18 cellular contexts compared by ENCODE assay signal in the genomic region with DNA sequence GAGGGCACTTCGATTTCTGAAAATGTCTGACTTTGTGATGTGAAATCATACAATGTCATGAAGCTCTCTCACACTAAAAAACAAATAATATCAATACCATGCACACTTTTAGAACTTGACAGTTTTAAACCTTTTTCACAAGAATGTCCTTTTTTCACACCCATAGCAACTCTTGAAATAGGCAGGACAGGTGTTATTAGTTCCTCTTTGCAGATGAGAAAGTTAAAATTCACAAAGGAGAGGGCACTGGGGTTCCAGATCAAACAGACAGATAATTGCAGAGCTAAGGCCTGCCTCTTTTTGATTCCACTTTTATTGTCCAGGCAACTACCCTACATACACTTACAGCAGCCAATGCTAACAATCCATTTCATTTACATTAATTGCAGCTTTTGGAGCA.
A peak's percentile ranks its signal among the peaks of the same experiment; 100 is the strongest.
DNase-seq lines count a peak whose midpoint lies in the region; ATAC-seq and TF ChIP-seq lines count a peak whose summit lies in the region.
"Had no signal": no experiment of that assay in that cellular context is flagged by ENCODE, and none has a peak within 500 bp of the region (broad histone marks: within the 10 kb centered on the region; RNA-seq: fewer than 3 reads in every experiment).

No MANE protein-coding gene starts in this region.

- no peaks in the 10 kb centered on the region for H3K27me3 ChIP-seq in ascending aorta
- H3K27me3 ChIP-seq: BE2C, body of pancreas, foreskin keratinocyte, upper lobe of left lung had no signal

- ATAC-seq in GM18861 (IDR thresholded peaks at IDR 0.05; ENCODE audit: unreplicated experiment): peak; percentile 38
- peak; percentile 57 for ATAC-seq in GM21723 (IDR thresholded peaks at IDR 0.05; ENCODE audit: unreplicated experiment)
- ATAC-seq: body of pancreas; foreskin keratinocyte; stimulated activated naive CD8-positive, alpha-beta T cell treated with anti-CD3 and anti-CD28 coated beads, Interleukin-15, Interleukin-2, amounts not matched to agents 100 U/mL and 50 U/mL, for 24 hours had no signal

- intact Hi-C loops in ascending aorta (cut with DNase I): no loop called here

- peak; percentile 79 for DNase-seq in NCI-H146 (lab: John Stamatoyannopoulos, UW)
- DNase-seq in germinal center (ENCODE audit: low spot score): peak; percentile 24
- DNase-seq in NCI-H2171 treated with DMSO at 0.1 percent for 48 hours (lab: John Stamatoyannopoulos, UW): no peak
- no peak for DNase-seq in activated CD4-positive, alpha-beta T cell treated with anti-CD3 and anti-CD28 coated beads, Interleukin-2, amount 50 U/mL, for 1 hour
- DNase-seq in ascending aorta (ENCODE audit: low spot score in 2 of 2): no peak
- no peak for DNase-seq in cerebellar cortex (ENCODE audit: low spot score)
- DNase-seq: activated CD4-positive, alpha-beta T cell treated with anti-CD3 and anti-CD28 coated beads, Interleukin-2, amount 50 U/mL, for 4 hours; activated T-cell treated with anti-CD3 and anti-CD28 coated beads, Interleukin-2, amount 50 U/mL, for 1 hour; BE2C; body of pancreas; DMS 273 treated with DMSO at 0.1 percent for 48 hours; foreskin keratinocyte; GOT3; NCI-H774; stimulated activated naive CD8-positive, alpha-beta T cell treated with anti-CD3 and anti-CD28 coated beads, Interleukin-15, Interleukin-2, amounts not matched to agents 100 U/mL and 50 U/mL, for 24 hours; upper lobe of left lung had no signal

- H3K36me3 ChIP-seq in ascending aorta: no peaks in the 10 kb centered on the region
- H3K36me3 ChIP-seq: BE2C had no signal

- no peak overlapping the region for H3K27ac ChIP-seq in ascending aorta
- H3K27ac ChIP-seq: body of pancreas, foreskin keratinocyte, upper lobe of left lung had no signal

- TF ChIP-seq CTCF in ascending aorta (IDR thresholded peaks at IDR 0.05): no peak

- H3K9me3 ChIP-seq in ascending aorta: no peaks in the 10 kb centered on the region
- H3K9me3 ChIP-seq: BE2C, body of pancreas, upper lobe of left lung had no signal

- H3K4me1 ChIP-seq in ascending aorta: peaks cover 0 to 6% of the 10 kb centered on the region in 2 donors
- H3K4me1 ChIP-seq: body of pancreas, foreskin keratinocyte, upper lobe of left lung had no signal

- no peak overlapping the region for H3K4me3 ChIP-seq in ascending aorta
- H3K4me3 ChIP-seq: body of pancreas, upper lobe of left lung had no signal

Comparison
In these comparisons a context has a peak if more than half of its experiments do, and no peak if none do; other contexts are left out.
1. DNase-seq: peak in NCI-H146 (single experiment) and germinal center (single experiment); none in NCI-H2171 treated with DMSO at 0.1 percent for 48 hours (single experiment), activated CD4-positive, alpha-beta T cell treated with anti-CD3 and anti-CD28 coated beads, Interleukin-2, amount 50 U/mL, for 1 hour (single experiment), ascending aorta (0 of 2) and cerebellar cortex (single experiment).